7 cellular contexts compared by ENCODE assay signal in genomic region chr16:12386685-12387084, GRCh38.
DNase-seq lines count a peak whose midpoint lies in the region; ATAC-seq and TF ChIP-seq lines count a peak whose summit lies in the region.
"Not testable (repeated sequence)": the region's sequence is repeated elsewhere in the genome, so short reads cannot be mapped to it uniquely, and the experiment has no call there.

No MANE protein-coding gene starts in this region.

- H3K36me3 Mint-ChIP-seq in MCF 10A (ENCODE audit: insufficient read depth, unreplicated experiment), result not testable (repeated sequence)

- not testable (repeated sequence) for H3K79me2 ChIP-seq in HCT116 (ENCODE audit: insufficient read depth, low read length); PC-3 (ENCODE audit: low read length)

- H2AFZ ChIP-seq in HCT116 (ENCODE audit: low read depth, low read length, poor library complexity, severe bottlenecking); PC-3 (ENCODE audit: low read length): not testable (repeated sequence)

- not testable (repeated sequence) for H3K4me3 Mint-ChIP-seq in MCF 10A (ENCODE audit: unreplicated experiment)

- TF ChIP-seq RAD21 in HCT116 (IDR thresholded peaks at IDR 0.05; ENCODE audit: low read depth), result not testable (repeated sequence)

- not testable (repeated sequence) for H3K27me3 Mint-ChIP-seq in MCF 10A (ENCODE audit: insufficient read depth, unreplicated experiment)

- not testable (repeated sequence) for H3K9me3 ChIP-seq in HCT116 (ENCODE audit: control insufficient read depth in 1 of 2, insufficient read depth in 1 of 2, low read depth in 1 of 2, low read length in 2 of 2); PC-3 (ENCODE audit: low read length); esophagus squamous epithelium

- H4K20me1 ChIP-seq in HCT116 (ENCODE audit: insufficient read depth); PC-3 (ENCODE audit: low read length): not testable (repeated sequence)

- POLR2A ChIA-PET in HCT116 (lab: Charles Lee); PC-3 (lab: Charles Lee; ENCODE audit: unreplicated experiment); MCF 10A (lab: Yijun Ruan, JAX): not testable (repeated sequence)

- H3K36me3 ChIP-seq in HCT116 (ENCODE audit: control insufficient read depth in 1 of 2, insufficient read depth in 2 of 2, low read length in 2 of 2); PC-3 (ENCODE audit: low read depth, low read length); esophagus squamous epithelium: not testable (repeated sequence)

- not testable (repeated sequence) for H3F3A ChIP-seq in PC-3 (ENCODE audit: low read length, unreplicated experiment)

- not testable (repeated sequence) for TF ChIP-seq POLR2A in HCT116 (IDR thresholded peaks at IDR 0.05; ENCODE audit: borderline replicate concordance, extremely low read depth, insufficient read depth, insufficient read length); esophagus squamous epithelium (IDR thresholded peaks at IDR 0.05)

- ATAC-seq in HCT116, result peak; percentile 89
- peak; percentile 57; the same call in 1 of the 2 replicates for ATAC-seq in PC-3

- H3K9ac ChIP-seq in HCT116 (ENCODE audit: low read length); PC-3 (ENCODE audit: low read length): not testable (repeated sequence)

- H3K4me2 ChIP-seq in HCT116 (ENCODE audit: low read length), result peak overlapping the region; percentile 55
- not testable (repeated sequence) for H3K4me2 ChIP-seq in PC-3 (ENCODE audit: low read length)

- RAD21 ChIA-PET in HCT116 (lab: Charles Lee; ENCODE audit: low non-redundant PET in 1 of 2, low total read pairs in 2 of 2, uncharacterized antibody in 2 of 2, unreplicated experiment in 2 of 2), result not testable (repeated sequence)

- 47 to 69% methylated on average over 6 of the region's 6 CpGs for WGBS in esophagus squamous epithelium, 2 donors

- not testable (repeated sequence) for H3K9me3 Mint-ChIP-seq in MCF 10A (ENCODE audit: unreplicated experiment)

- BruUV-seq in HCT116 (replicated peaks; lab: Mats Ljungman, UMichigan); PC-3 (replicated peaks; lab: Mats Ljungman, UMichigan); MCF 10A (replicated peaks; lab: Mats Ljungman, UMichigan): not testable (repeated sequence)

- CTCF ChIA-PET in HCT116 (lab: Charles Lee); PC-3 (lab: Charles Lee); MCF 10A (lab: Yijun Ruan, JAX): not testable (repeated sequence)

- not testable (repeated sequence) for H3K9me2 ChIP-seq in HCT116 (ENCODE audit: insufficient read depth); PC-3 (replicated peaks; ENCODE audit: low read length)

- H3K4me3 ChIP-seq in HCT116 (replicated peaks in 1 of 2; ENCODE audit: low read depth in 1 of 2, low read length in 2 of 2), result peak overlapping the region in 1 of 2 experiments; percentile 15; a peak in 1 of 4 replicates
- H3K4me3 ChIP-seq in PC-3 (ENCODE audit: low read length); esophagus squamous epithelium: not testable (repeated sequence)

- TF ChIP-seq CTCF in HCT116 (IDR thresholded peaks at IDR 0.05 in 2 of 3, conservative IDR thresholded peaks at IDR 0.05 in 1 of 3; ENCODE audit: borderline replicate concordance in 1 of 3, insufficient read depth in 1 of 3, low read depth in 2 of 3, low read length in 2 of 3); PC-3 (conservative IDR thresholded peaks at IDR 0.05; ENCODE audit: low read depth, low read length); MCF 10A (IDR thresholded peaks at IDR 0.05; ENCODE audit: unreplicated experiment); esophagus squamous epithelium (IDR thresholded peaks at IDR 0.05): not testable (repeated sequence)

- H3K4me1 ChIP-seq in HCT116 (ENCODE audit: control insufficient read depth in 1 of 2, insufficient read depth in 2 of 2, low read length in 2 of 2) (peaks cover 15 to 24% of the 10 kb centered on the region in 2 experiments), PC-3 (ENCODE audit: insufficient read depth, low read length) (peaks cover 20% of the 10 kb centered on the region)
- H3K4me1 ChIP-seq in esophagus squamous epithelium, result not testable (repeated sequence)

- intact Hi-C loops in HCT116 (cut with micrococcal nuclease); PC-3 (cut with micrococcal nuclease); MCF 10A (cut with micrococcal nuclease); esophagus squamous epithelium (cut with DNase I): not testable (repeated sequence)

- not testable (repeated sequence) for H3K27ac ChIP-seq in HCT116 (ENCODE audit: low read depth, low read length)
- peak overlapping the region; percentile 46 for H3K27ac ChIP-seq in PC-3 (ENCODE audit: low read length)
- H3K27ac ChIP-seq in esophagus squamous epithelium, result peak overlapping the region in 3 of 4 donors; percentile 13 to 63 (median 26)

- H3K4me1 Mint-ChIP-seq in MCF 10A (ENCODE audit: insufficient read depth, unreplicated experiment), result not testable (repeated sequence)

- H3K27me3 ChIP-seq in HCT116 (ENCODE audit: insufficient read depth, low read length); PC-3 (ENCODE audit: low read length); esophagus squamous epithelium: not testable (repeated sequence)

- DNase-seq in A172 (ENCODE audit: low spot score) (peak; percentile 21), HCT116 (ENCODE audit: low read depth, low spot score) (peak; percentile 15), HT1080 (ENCODE audit: low read depth) (peak; percentile 61), PC-3 (peak; percentile 42), MCF 10A (ENCODE audit: unreplicated experiment) (peak; percentile 5), myocyte (ENCODE audit: low read depth) (peak; percentile 39)
- not testable (repeated sequence) for DNase-seq in esophagus squamous epithelium (lab: John Stamatoyannopoulos, UW)

- H3K27ac Mint-ChIP-seq in MCF 10A (ENCODE audit: low read depth, unreplicated experiment), result not testable (repeated sequence)

TF ChIP-seq in HCT116, 20 proteins besides CTCF, POLR2A, EP300 and RAD21:
- peak; percentile 12 for TF ChIP-seq YY1 (IDR thresholded peaks at IDR 0.05; ENCODE audit: extremely low read depth, insufficient replicate concordance, low read depth, low read length)
- TF ChIP-seq SIN3A (IDR thresholded peaks at IDR 0.05; ENCODE audit: low read depth), result peak; percentile 26; the same call in 1 of the 2 replicates
- TF ChIP-seq FOSL1 (IDR thresholded peaks at IDR 0.05; ENCODE audit: low read depth), result peak; percentile 63; the same call in 1 of the 2 replicates
- TF ChIP-seq CBX3 (IDR thresholded peaks at IDR 0.05; ENCODE audit: low read depth), result peak; percentile 87
- peak; percentile 50; the same call in 1 of the 2 replicates for TF ChIP-seq CEBPB (IDR thresholded peaks at IDR 0.05; ENCODE audit: low read depth)
- TF ChIP-seq SP1 (IDR thresholded peaks at IDR 0.05; ENCODE audit: low read depth), result 0 out of 2 replicates have a peak, but pooled peaks have one; percentile 44
- TF ChIP-seq JUND (IDR thresholded peaks at IDR 0.05), result peak; percentile 61
